Comparison of ENCODE assay signal across 16 cellular contexts in genomic region chr5:138909734-138910133, GRCh38. TPM values are rescaled to one million over a fixed set of nuclear protein-coding genes. Genes with fewer than 3 reads are reported as not detected.
DNase-seq lines count a peak whose midpoint lies in the region; ATAC-seq and TF ChIP-seq lines count a peak whose summit lies in the region.
"Had no signal": no experiment of that assay in that cellular context is flagged by ENCODE, and none has a peak within 500 bp of the region (broad histone marks: within the 10 kb centered on the region; RNA-seq: fewer than 3 reads in every experiment).

No MANE protein-coding gene starts in this region.

- no peak overlapping the region for H3K4me3 Mint-ChIP-seq in nephron progenitor cell
- H3K4me3 Mint-ChIP-seq: CD4-positive, alpha-beta memory T cell had no signal

- H3K56ac ChIP-seq in IMR-90 (ENCODE audit: extremely low read depth, insufficient read depth, low read length) = no peak overlapping the region

- no peak overlapping the region for H4K8ac ChIP-seq in IMR-90 (ENCODE audit: low read depth in 2 of 2, low read length in 2 of 2)

- H2BK5ac ChIP-seq in IMR-90 (ENCODE audit: low read depth, low read length, poor library complexity, severe bottlenecking) = no peak overlapping the region

- dilution Hi-C loops in IMR-90 (cut with HindIII; ENCODE audit: low sequenced_read_pairs, unreplicated experiment) = no loop called here

- 100% methylated on average over 2 of the region's 2 CpGs; no CpG with 5 or more reads in 1 of the 2 experiments for WGBS in IMR-90 (ENCODE audit: extremely low coverage in 2 of 2, insufficient read length in 1 of 2), 2 experiments

- H3K4ac ChIP-seq in IMR-90 (ENCODE audit: low read depth, low read length) = no peak overlapping the region

- H3K18ac ChIP-seq in IMR-90 (ENCODE audit: low read depth, low read length) = no peak overlapping the region

- H4K5ac ChIP-seq in IMR-90 (ENCODE audit: low read depth, low read length) = no peak overlapping the region

- H4K91ac ChIP-seq in IMR-90 (ENCODE audit: insufficient read depth, low read depth, low read length) = no peak overlapping the region

- no peaks in the 10 kb centered on the region for H3K27me3 ChIP-seq in BLaER1 treated with 17β-estradiol and CSF1 and Interleukin-3, amounts not matched to agents 10 nM and 100 nM
- no peaks in the 10 kb centered on the region for H3K27me3 ChIP-seq in IMR-90 (ENCODE audit: control insufficient read depth, insufficient read depth, low read length)

- no peak overlapping the region for H2BK120ac ChIP-seq in IMR-90 (ENCODE audit: low read depth, low read length)

- TF ChIP-seq RAD21 in IMR-90 (IDR thresholded peaks at IDR 0.05; ENCODE audit: low read length) = no peak

- no peaks in the 10 kb centered on the region for H3K9me3 Mint-ChIP-seq in nephron progenitor cell
- no peaks in the 10 kb centered on the region for H3K9me3 Mint-ChIP-seq in activated naive CD4-positive, alpha-beta T cell treated with anti-CD3 and anti-CD28 coated beads, Interleukin-2, amount 50 U/mL, for 72 hours
- H3K9me3 Mint-ChIP-seq: CD4-positive, alpha-beta memory T cell had no signal

- peaks cover 34 to 54% (median 45%) of the 10 kb centered on the region in 11 experiments for H3K9me3 ChIP-seq in BLaER1 treated with 17β-estradiol and CSF1 and Interleukin-3, amounts not matched to agents 10 nM and 100 nM (replicated peaks in 1 of 11)
- H3K9me3 ChIP-seq in IMR-90 (ENCODE audit: control insufficient read depth, insufficient read depth, low read length) = peaks cover 2% of the 10 kb centered on the region

- H3K4me3 ChIP-seq in BLaER1 treated with 17β-estradiol and CSF1 and Interleukin-3, amounts not matched to agents 10 nM and 100 nM = peak overlapping the region in 6 of 10 experiments; percentile 5 to 33 (median 14); a peak in 6 of 20 replicates
- H3K4me3 ChIP-seq in IMR-90 (ENCODE audit: insufficient read depth, low read depth, low read length) = no peak overlapping the region

- H3K36me3 ChIP-seq in BLaER1 treated with 17β-estradiol and CSF1 and Interleukin-3, amounts not matched to agents 10 nM and 100 nM = peaks cover 83 to 100% (median 96%) of the 10 kb centered on the region in 11 experiments
- H3K36me3 ChIP-seq in IMR-90 (ENCODE audit: control insufficient read depth, insufficient read depth, low read length) = peaks cover 33% of the 10 kb centered on the region

- no peak overlapping the region for H3K14ac ChIP-seq in IMR-90 (replicated peaks; ENCODE audit: low read depth, low read length)

- BruUV-seq in IMR-90 (replicated peaks; lab: Mats Ljungman, UMichigan) = no TSS peak

- CTCF ChIA-PET in IMR-90 (lab: Yijun Ruan, JAX) = no interaction called here

- intact Hi-C loops in IMR-90 (cut with micrococcal nuclease) = no loop called here

- H3K27me3 Mint-ChIP-seq in nephron progenitor cell (ENCODE audit: low read depth, poor library complexity) = no peaks in the 10 kb centered on the region
- H3K27me3 Mint-ChIP-seq: CD4-positive, alpha-beta memory T cell had no signal

- peaks cover 29% of the 10 kb centered on the region for H3K4me1 Mint-ChIP-seq in nephron progenitor cell

- peaks cover 28 to 71% of the 10 kb centered on the region in 2 experiments for H3K79me1 ChIP-seq in IMR-90 (ENCODE audit: low read depth in 1 of 2, low read length in 2 of 2)

- TF ChIP-seq CTCF in IMR-90 (conservative IDR thresholded peaks at IDR 0.05; ENCODE audit: low read depth, low read length) (no peak), nephron progenitor cell (IDR thresholded peaks at IDR 0.05) (no peak)

- peaks cover 75% of the 10 kb centered on the region for H3K36me3 Mint-ChIP-seq in nephron progenitor cell (ENCODE audit: low read depth)
- H3K36me3 Mint-ChIP-seq in activated naive CD4-positive, alpha-beta T cell treated with anti-CD3 and anti-CD28 coated beads, Interleukin-2, amount 50 U/mL, for 72 hours = no peaks in the 10 kb centered on the region

- no peak overlapping the region for H2BK20ac ChIP-seq in IMR-90 (ENCODE audit: low read depth, low read length)

- DNase-seq in NCI-H524 (lab: John Stamatoyannopoulos, UW) (peak; percentile 6 to 50), NCI-H524 treated with DMSO at 0.1 percent for 48 hours (lab: John Stamatoyannopoulos, UW) (no peak), IMR-90 (no peak), nephron progenitor cell (no peak)
- DNase-seq in activated naive CD4-positive, alpha-beta T cell treated with anti-CD3 and anti-CD28 coated beads, Interleukin-2, amount 50 U/mL, for 72 hours (ENCODE audit: low spot score in 2 of 2) = no peak
- DNase-seq: ACHN; CD4-positive, alpha-beta memory T cell; DMS53; GF-D8; KBM-7 had no signal

- H3K9me1 ChIP-seq in IMR-90 (ENCODE audit: insufficient read depth, low read length) = peaks cover 7% of the 10 kb centered on the region

- H3K27ac ChIP-seq in BLaER1 treated with 17β-estradiol and CSF1 and Interleukin-3, amounts not matched to agents 10 nM and 100 nM = no peak overlapping the region
- no peak overlapping the region for H3K27ac ChIP-seq in IMR-90 (ENCODE audit: insufficient read depth, low read length)
- H3K27ac ChIP-seq: C4-2B, HL-60 had no signal

- H2AK9ac ChIP-seq in IMR-90 (replicated peaks; ENCODE audit: low read depth, low read length, poor library complexity) = no peak overlapping the region

- ATAC-seq in IMR-90 (ENCODE audit: low read depth) (no peak), HG02885 (IDR thresholded peaks at IDR 0.05; ENCODE audit: poor library complexity, unreplicated experiment) (no peak)
- no peak for ATAC-seq in activated naive CD4-positive, alpha-beta T cell treated with anti-CD3 and anti-CD28 coated beads, Interleukin-2, amount 50 U/mL, for 72 hours
- ATAC-seq: HCT116 had no signal

- no peak for TF ChIP-seq POLR2A in IMR-90 (IDR thresholded peaks at IDR 0.05; ENCODE audit: low read depth, low read length)

- no peak overlapping the region for H2BK15ac ChIP-seq in IMR-90 (ENCODE audit: low read depth, low read length)

- in situ Hi-C loops in IMR-90 (cut with MboI; ENCODE audit: low sequenced_read_pairs) = no loop called here

- H3K4me1 ChIP-seq in BLaER1 treated with 17β-estradiol and CSF1 and Interleukin-3, amounts not matched to agents 10 nM and 100 nM = peaks cover 0 to 16% (median 11%) of the 10 kb centered on the region in 10 experiments; a peak in 15 of 20 replicates
- peaks cover 3% of the 10 kb centered on the region for H3K4me1 ChIP-seq in IMR-90 (ENCODE audit: control insufficient read depth, insufficient read depth, low read length)

- POLR2A ChIA-PET in IMR-90 (lab: Charles Lee; ENCODE audit: unreplicated experiment) = no interaction called here

- no peak overlapping the region for H2AK5ac ChIP-seq in IMR-90 (ENCODE audit: low read depth, low read length)

- peak overlapping the region; percentile 36 for H3K27ac Mint-ChIP-seq in nephron progenitor cell
- H3K27ac Mint-ChIP-seq in activated naive CD4-positive, alpha-beta T cell treated with anti-CD3 and anti-CD28 coated beads, Interleukin-2, amount 50 U/mL, for 72 hours = no peak overlapping the region
- H3K27ac Mint-ChIP-seq: CD4-positive, alpha-beta memory T cell had no signal

- H3K9ac ChIP-seq in BLaER1 treated with 17β-estradiol and CSF1 and Interleukin-3, amounts not matched to agents 10 nM and 100 nM = no peak overlapping the region
- no peak overlapping the region for H3K9ac ChIP-seq in IMR-90 (ENCODE audit: low read depth, low read length)

- H4K20me1 ChIP-seq in BLaER1 treated with 17β-estradiol and CSF1 and Interleukin-3, amounts not matched to agents 10 nM and 100 nM = peaks cover 0 to 10% (median 0%) of the 10 kb centered on the region in 11 experiments; a peak in 4 of 22 replicates
- H4K20me1 ChIP-seq in IMR-90 (ENCODE audit: insufficient read depth, low read length) = peaks cover 9% of the 10 kb centered on the region; the same call in 1 of the 2 replicates

- no peak overlapping the region for H2AFZ ChIP-seq in IMR-90 (replicated peaks; ENCODE audit: low read length, poor library complexity)

- H3K23ac ChIP-seq in IMR-90 (ENCODE audit: low read depth, low read length) = no peak overlapping the region

- H3K4me2 ChIP-seq in BLaER1 treated with 17β-estradiol and CSF1 and Interleukin-3, amounts not matched to agents 10 nM and 100 nM = no peak overlapping the region
- no peak overlapping the region for H3K4me2 ChIP-seq in IMR-90 (ENCODE audit: low read depth, low read length)

TF ChIP-seq in IMR-90, 13 proteins besides CTCF, POLR2A, EP300 and RAD21:
- TF ChIP-seq CEBPB (IDR thresholded peaks at IDR 0.05; ENCODE audit: low read depth, low read length) (peak; percentile 52), RCOR1 (IDR thresholded peaks at IDR 0.05; ENCODE audit: insufficient replicate concordance, low read length) (no peak)

RNA-seq across cellular contexts. Expression of gene LRRTM2, which starts 34.6 kb away (rescaled TPM):
- 1.9 and 2.0 TPM in 2 replicates for total RNA-seq in IMR-90 (2012; rRNA removed)
- 0.39 and 0.53 TPM in 2 replicates for polyA plus RNA-seq in IMR-90 (2012; rRNA removed)
- 0.12 and 0.19 TPM in 2 replicates for polyA plus RNA-seq in IMR-90 (2012; cell fraction: cytosol; rRNA removed)
- 0.07 and 0.57 TPM in 2 replicates for polyA plus RNA-seq in IMR-90 (2012; cell fraction: nucleus; rRNA removed; ENCODE audit: low replicate concordance)
- total RNA-seq in activated naive CD4-positive, alpha-beta T cell treated with anti-CD3 and anti-CD28 coated beads, Interleukin-2, amount 50 U/mL, for 72 hours = under 1 TPM in 1 of 2 donors, not detected in 1; 0.21 TPM
- total RNA-seq: A172; CD4-positive, alpha-beta memory T cell had no signal
- polyA plus RNA-seq: CD4-positive, alpha-beta memory T cell had no signal

Comparison
In these comparisons a context has a peak if more than half of its experiments do, and no peak if none do; other contexts are left out.
1. DNase-seq: peak in NCI-H524 (2 of 2); none in NCI-H524 treated with DMSO at 0.1 percent for 48 hours (single experiment), IMR-90 (single experiment), nephron progenitor cell (single experiment) and activated naive CD4-positive, alpha-beta T cell treated with anti-CD3 and anti-CD28 coated beads, Interleukin-2, amount 50 U/mL, for 72 hours (0 of 2).